ENCODE assay signal across 2 cellular contexts in the genomic region with DNA sequence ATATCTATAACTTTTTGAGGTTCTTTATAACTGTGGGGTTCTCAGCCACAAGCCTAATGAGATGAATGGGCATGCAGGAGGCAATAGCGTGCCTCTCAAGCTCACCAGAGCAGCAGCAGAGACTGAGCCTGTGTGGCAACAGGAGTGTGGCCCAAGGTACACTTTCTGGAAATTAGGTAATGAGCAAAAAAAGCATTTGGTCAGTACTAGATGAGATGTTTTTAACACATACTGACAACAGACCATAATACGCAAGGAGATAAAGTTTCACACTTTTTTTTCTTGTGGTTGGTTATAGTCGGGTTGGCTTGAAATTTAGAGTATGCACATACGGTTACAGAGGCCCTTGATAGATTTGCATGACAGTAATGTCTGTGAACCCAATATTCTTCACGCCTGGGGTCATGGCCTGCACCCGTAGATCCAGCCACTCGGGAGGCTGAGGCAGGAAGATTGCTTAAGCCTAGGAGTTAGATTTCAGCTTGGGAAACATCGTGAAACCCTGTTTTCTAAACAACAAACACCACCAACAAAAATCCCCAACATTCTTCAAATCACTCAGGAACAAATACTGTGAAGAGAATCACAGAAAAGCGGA.
A peak's percentile ranks its signal among the peaks of the same experiment; 100 is the strongest.
TF ChIP-seq lines count a peak whose summit lies in the region.

No MANE protein-coding gene starts in this region.

TF ChIP-seq in HepG2, 621 proteins besides CTCF, POLR2A, EP300 and RAD21:
- TF ChIP-seq GMEB2 (CRISPR knock-in tag; IDR thresholded peaks at IDR 0.05; ENCODE audit: low read depth) (no peak), RBM22 (optimal IDR thresholded peaks at IDR 0.05; ENCODE audit: low read length) (peak; percentile 27)

TF ChIP-seq in IMR-90, 13 proteins besides CTCF, POLR2A, EP300 and RAD21:
- TF ChIP-seq CEBPB (IDR thresholded peaks at IDR 0.05; ENCODE audit: low read depth, low read length) (no peak), NFE2L2 (IDR thresholded peaks at IDR 0.05; ENCODE audit: low read depth, low read length) (no peak), USF2 (IDR thresholded peaks at IDR 0.05; ENCODE audit: low read depth, low read length) (no peak), MXI1 (IDR thresholded peaks at IDR 0.05; ENCODE audit: borderline replicate concordance, low read depth, low read length) (no peak), MAZ (IDR thresholded peaks at IDR 0.05; ENCODE audit: borderline replicate concordance, low read depth, low read length) (no peak), RFX5 (IDR thresholded peaks at IDR 0.05; ENCODE audit: low read depth, low read length) (no peak), BHLHE40 (IDR thresholded peaks at IDR 0.05; ENCODE audit: low read depth, low read length) (no peak), CHD1 (IDR thresholded peaks at IDR 0.05; ENCODE audit: low read depth, low read length) (no peak), FOS (IDR thresholded peaks at IDR 0.05; ENCODE audit: low read depth, low read length) (no peak)
- TF ChIP-seq, protein P1, sequence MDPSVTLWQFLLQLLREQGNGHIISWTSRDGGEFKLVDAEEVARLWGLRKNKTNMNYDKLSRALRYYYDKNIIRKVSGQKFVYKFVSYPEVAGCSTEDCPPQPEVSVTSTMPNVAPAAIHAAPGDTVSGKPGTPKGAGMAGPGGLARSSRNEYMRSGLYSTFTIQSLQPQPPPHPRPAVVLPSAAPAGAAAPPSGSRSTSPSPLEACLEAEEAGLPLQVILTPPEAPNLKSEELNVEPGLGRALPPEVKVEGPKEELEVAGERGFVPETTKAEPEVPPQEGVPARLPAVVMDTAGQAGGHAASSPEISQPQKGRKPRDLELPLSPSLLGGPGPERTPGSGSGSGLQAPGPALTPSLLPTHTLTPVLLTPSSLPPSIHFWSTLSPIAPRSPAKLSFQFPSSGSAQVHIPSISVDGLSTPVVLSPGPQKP (IDR thresholded peaks at IDR 0.05; ENCODE audit: borderline replicate concordance, low read depth, low read length) = no peak
